15 cellular contexts compared by ENCODE assay signal in genomic region chr15:45796433-45796832, GRCh38.
DNase-seq lines count a peak whose midpoint lies in the region; ATAC-seq and FAIRE-seq lines count a peak whose summit lies in the region.
"Had no signal": no experiment of that assay in that cellular context is flagged by ENCODE, and none has a peak within 500 bp of the region (broad histone marks: within the 10 kb centered on the region; RNA-seq: fewer than 3 reads in every experiment).

No MANE protein-coding gene starts in this region.

- no peaks in the 10 kb centered on the region for H3K4me1 ChIP-seq in small intestine (ENCODE audit: control insufficient read depth in 2 of 2, insufficient read depth in 1 of 2, low read depth in 1 of 2, low read length in 1 of 2)

- CTCF ChIA-PET in activated naive CD4-positive, alpha-beta T cell treated with anti-CD3 and anti-CD28 coated beads, Interleukin-2, amount 10 ng/mL, durations not matched to agents 7 days and 5 days (lab: Charles Lee), result interaction anchor here (1.0 to 2.3 kb wide), 4 partner anchors 11 to 483 kb away, joined by 3 to 5 read pairs (median 4); no protein-coding TSS in a partner anchor

- 8 to 52% (median 17%) methylated on average over 3 of the region's 3 CpGs for WGBS in small intestine, 3 donors

- ATAC-seq in left lobe of liver (peak; percentile 40), GM19463 (IDR thresholded peaks at IDR 0.05; ENCODE audit: unreplicated experiment) (no peak)
- ATAC-seq: K562, Panc1, Right ventricle myocardium inferior had no signal

- no peak overlapping the region for H3K4me3 Mint-ChIP-seq in activated naive CD4-positive, alpha-beta T cell treated with anti-CD3 and anti-CD28 coated beads, Interleukin-2, amount 10 ng/mL, durations not matched to agents 7 days and 5 days
- H3K4me3 Mint-ChIP-seq: CD8-positive, alpha-beta memory T cell had no signal

- no peaks in the 10 kb centered on the region for H3K9me3 Mint-ChIP-seq in activated naive CD4-positive, alpha-beta T cell treated with anti-CD3 and anti-CD28 coated beads, Interleukin-2, amount 10 ng/mL, durations not matched to agents 7 days and 5 days
- H3K9me3 Mint-ChIP-seq: CD8-positive, alpha-beta memory T cell had no signal

- H3K4me1 Mint-ChIP-seq in activated naive CD4-positive, alpha-beta T cell treated with anti-CD3 and anti-CD28 coated beads, Interleukin-2, amount 10 ng/mL, durations not matched to agents 7 days and 5 days, result no peaks in the 10 kb centered on the region
- H3K4me1 Mint-ChIP-seq: CD8-positive, alpha-beta memory T cell had no signal

- DNase-seq in NCI-H2029 (lab: John Stamatoyannopoulos, UW) (peak; percentile 22), NCI-H2029 treated with DMSO at 0.1 percent for 48 hours (lab: John Stamatoyannopoulos, UW) (no peak), NCI-H345 treated with DMSO at 0.1 percent for 48 hours (lab: John Stamatoyannopoulos, UW; ENCODE audit: unreplicated experiment) (peak; percentile 17), left lobe of liver (ENCODE audit: low spot score) (no peak), small intestine (peak; percentile 86), UCSD-AML1 (lab: John Stamatoyannopoulos, UW; ENCODE audit: unreplicated experiment) (no peak)
- no peak for DNase-seq in activated naive CD4-positive, alpha-beta T cell treated with anti-CD3 and anti-CD28 coated beads, Interleukin-2, amount 10 ng/mL, durations not matched to agents 7 days and 5 days
- DNase-seq: CD8-positive, alpha-beta memory T cell; NCI-H187; NCI-H2227 treated with DMSO at 0.1 percent for 48 hours had no signal

- no peak for FAIRE-seq in small intestine (lab: Jason Lieb, UNC)
- FAIRE-seq: K562 had no signal

- no peak overlapping the region for H3K27ac Mint-ChIP-seq in activated naive CD4-positive, alpha-beta T cell treated with anti-CD3 and anti-CD28 coated beads, Interleukin-2, amount 10 ng/mL, durations not matched to agents 7 days and 5 days
- H3K27ac Mint-ChIP-seq: CD8-positive, alpha-beta memory T cell had no signal

- no peaks in the 10 kb centered on the region for H3K36me3 Mint-ChIP-seq in activated naive CD4-positive, alpha-beta T cell treated with anti-CD3 and anti-CD28 coated beads, Interleukin-2, amount 10 ng/mL, durations not matched to agents 7 days and 5 days
- H3K36me3 Mint-ChIP-seq: CD8-positive, alpha-beta memory T cell had no signal

- H3K27me3 Mint-ChIP-seq in activated naive CD4-positive, alpha-beta T cell treated with anti-CD3 and anti-CD28 coated beads, Interleukin-2, amount 10 ng/mL, durations not matched to agents 7 days and 5 days, result peaks cover 9% of the 10 kb centered on the region

- no peaks in the 10 kb centered on the region for H3K9me3 ChIP-seq in small intestine (ENCODE audit: control insufficient read depth, low read depth)
- H3K9me3 ChIP-seq: BLaER1 treated with 17β-estradiol and CSF1 and Interleukin-3, amounts not matched to agents 10 nM and 100 nM had no signal

- peaks cover 0 to 3% of the 10 kb centered on the region in 2 donors for H3K27me3 ChIP-seq in small intestine (ENCODE audit: control insufficient read depth in 2 of 2, insufficient read depth in 2 of 2, low read length in 2 of 2)
- H3K27me3 ChIP-seq: BLaER1 treated with 17β-estradiol and CSF1 and Interleukin-3, amounts not matched to agents 10 nM and 100 nM had no signal

- no peaks in the 10 kb centered on the region for H3K36me3 ChIP-seq in small intestine (ENCODE audit: control insufficient read depth in 2 of 2, insufficient read depth in 2 of 2, low read length in 2 of 2)
- H3K36me3 ChIP-seq: BLaER1 treated with 17β-estradiol and CSF1 and Interleukin-3, amounts not matched to agents 10 nM and 100 nM had no signal

- H3K4me3 ChIP-seq in small intestine (ENCODE audit: low read depth in 1 of 2, low read length in 2 of 2), result no peak overlapping the region
- H3K4me3 ChIP-seq: BLaER1 treated with 17β-estradiol and CSF1 and Interleukin-3, amounts not matched to agents 10 nM and 100 nM; K562 had no signal

- H3K27ac ChIP-seq in small intestine (ENCODE audit: low read depth in 1 of 2, low read length in 1 of 2), result no peak overlapping the region
- H3K27ac ChIP-seq: BLaER1 treated with 17β-estradiol and CSF1 and Interleukin-3, amounts not matched to agents 10 nM and 100 nM had no signal

Comparison
In these comparisons a context has a peak if more than half of its experiments do, and no peak if none do; other contexts are left out.
1. DNase-seq: peak in NCI-H2029 (single experiment), NCI-H345 treated with DMSO at 0.1 percent for 48 hours (single experiment) and small intestine (single experiment); none in NCI-H2029 treated with DMSO at 0.1 percent for 48 hours (single experiment), left lobe of liver (single experiment), UCSD-AML1 (single experiment) and activated naive CD4-positive, alpha-beta T cell treated with anti-CD3 and anti-CD28 coated beads, Interleukin-2, amount 10 ng/mL, durations not matched to agents 7 days and 5 days (single experiment).